10 cellular contexts compared by ENCODE assay signal in genomic region chr11:13135385-13136271, GRCh38.
DNase-seq lines count a peak whose midpoint lies in the region; ATAC-seq, FAIRE-seq and TF ChIP-seq lines count a peak whose summit lies in the region.
"Had no signal": no experiment of that assay in that cellular context is flagged by ENCODE, and none has a peak within 500 bp of the region (broad histone marks: within the 10 kb centered on the region; RNA-seq: fewer than 3 reads in every experiment).

No MANE protein-coding gene starts in this region.

- no peak for ATAC-seq in GM18870 (IDR thresholded peaks at IDR 0.05; ENCODE audit: unreplicated experiment)
- no peak for ATAC-seq in HG02763 (IDR thresholded peaks at IDR 0.05; ENCODE audit: unreplicated experiment)
- ATAC-seq in GM18517 (IDR thresholded peaks at IDR 0.05; ENCODE audit: unreplicated experiment) = no peak

- H3K27me3 ChIP-seq in SK-N-SH (ENCODE audit: insufficient read depth) = no peaks in the 10 kb centered on the region

- no peak overlapping the region for H3K9ac ChIP-seq in SK-N-SH

- H3K4me3 ChIP-seq in SK-N-SH (ENCODE audit: low read depth in 2 of 2, low read length in 1 of 2) = no peak overlapping the region
- H3K4me3 ChIP-seq: lung had no signal

- 47% methylated on average over 3 of the region's 3 CpGs for WGBS in SK-N-SH (ENCODE audit: low lambda C conversion rate)

- peak overlapping the region; percentile 23; the same call in 1 of the 2 replicates for H2AFZ ChIP-seq in SK-N-SH (ENCODE audit: low read depth)

- H3K79me2 ChIP-seq in SK-N-SH (ENCODE audit: insufficient read depth) = no peaks in the 10 kb centered on the region

- POLR2A ChIA-PET in SK-N-SH (lab: Yijun Ruan, JAX) = no interaction called here

- peak overlapping the region; percentile 19; the same call in 1 of the 2 replicates for H3K4me2 ChIP-seq in SK-N-SH

- peak; percentile 85 for DNase-seq in NCI-H748 (lab: John Stamatoyannopoulos, UW; ENCODE audit: unreplicated experiment)
- DNase-seq in NCI-H748 treated with DMSO at 0.1 percent for 48 hours (lab: John Stamatoyannopoulos, UW) = no peak
- no peak for DNase-seq in SK-N-SH
- peak; percentile 97 for DNase-seq in globus pallidus (ENCODE audit: low spot score)
- DNase-seq in urothelium cell line (ENCODE audit: low spot score) = peak; percentile 69
- DNase-seq: aorta had no signal

- H3K9me2 ChIP-seq in SK-N-SH = no peaks in the 10 kb centered on the region

- TF ChIP-seq CTCF in SK-N-SH (IDR thresholded peaks at IDR 0.05) = no peak

- TF ChIP-seq RAD21 in SK-N-SH (IDR thresholded peaks at IDR 0.05; ENCODE audit: low read length) = no peak

- no peaks in the 10 kb centered on the region for H3K36me3 ChIP-seq in SK-N-SH (replicated peaks in 1 of 2; ENCODE audit: control insufficient read depth in 1 of 2, insufficient read depth in 2 of 2, low read length in 1 of 2)

- no peaks in the 10 kb centered on the region for H3F3A ChIP-seq in SK-N-SH (replicated peaks; ENCODE audit: insufficient read depth)

- H3K27ac ChIP-seq in SK-N-SH (ENCODE audit: low read depth in 2 of 2, low read length in 1 of 2) = peak overlapping the region in 1 of 2 experiments; percentile 29; a peak in 2 of 4 replicates

- no peaks in the 10 kb centered on the region for H3K9me3 ChIP-seq in SK-N-SH

- peaks cover 0 to 7% of the 10 kb centered on the region in 2 experiments; a peak in 2 of 4 replicates for H3K4me1 ChIP-seq in SK-N-SH (ENCODE audit: control insufficient read depth in 1 of 2, insufficient read depth in 2 of 2, low read depth in 1 of 2, low read length in 1 of 2)

- FAIRE-seq in urothelium cell line (lab: Jason Lieb, UNC) = no peak

- no peak for TF ChIP-seq EP300 in SK-N-SH (IDR thresholded peaks at IDR 0.05; ENCODE audit: borderline replicate concordance in 1 of 2, low read depth in 1 of 2, low read length in 1 of 2)

- H4K20me1 ChIP-seq in SK-N-SH (ENCODE audit: insufficient read depth) = no peaks in the 10 kb centered on the region

- CTCF ChIA-PET in SK-N-SH (lab: Yijun Ruan, JAX) = interaction anchor here (1.1 to 1.7 kb wide), 3 partner anchors 10 to 172 kb away, joined by 3 to 4 read pairs (median 3); no protein-coding TSS in a partner anchor

TF ChIP-seq in SK-N-SH, 30 proteins besides CTCF, POLR2A, EP300 and RAD21:
- TF ChIP-seq JUND (IDR thresholded peaks at IDR 0.05) = 0 out of 2 replicates have a peak, but pooled peaks have one; percentile 7
- TF ChIP-seq RFX5 (IDR thresholded peaks at IDR 0.05; ENCODE audit: low read length) = no peak
- peak; percentile 28; the same call in 1 of the 2 replicates for TF ChIP-seq NFIC (IDR thresholded peaks at IDR 0.05; ENCODE audit: borderline replicate concordance)
- TF ChIP-seq TEAD4 (IDR thresholded peaks at IDR 0.05; ENCODE audit: borderline replicate concordance, insufficient read depth) = peak; percentile 58; the same call in 1 of the 2 replicates
- TF ChIP-seq, protein P1, sequence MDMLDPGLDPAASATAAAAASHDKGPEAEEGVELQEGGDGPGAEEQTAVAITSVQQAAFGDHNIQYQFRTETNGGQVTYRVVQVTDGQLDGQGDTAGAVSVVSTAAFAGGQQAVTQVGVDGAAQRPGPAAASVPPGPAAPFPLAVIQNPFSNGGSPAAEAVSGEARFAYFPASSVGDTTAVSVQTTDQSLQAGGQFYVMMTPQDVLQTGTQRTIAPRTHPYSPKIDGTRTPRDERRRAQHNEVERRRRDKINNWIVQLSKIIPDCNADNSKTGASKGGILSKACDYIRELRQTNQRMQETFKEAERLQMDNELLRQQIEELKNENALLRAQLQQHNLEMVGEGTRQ (IDR thresholded peaks at IDR 0.05; ENCODE audit: borderline replicate concordance, low read depth, low read length) = no peak
- peak; percentile 55 for TF ChIP-seq TCF12 (IDR thresholded peaks at IDR 0.05)
- TF ChIP-seq, protein P2, sequence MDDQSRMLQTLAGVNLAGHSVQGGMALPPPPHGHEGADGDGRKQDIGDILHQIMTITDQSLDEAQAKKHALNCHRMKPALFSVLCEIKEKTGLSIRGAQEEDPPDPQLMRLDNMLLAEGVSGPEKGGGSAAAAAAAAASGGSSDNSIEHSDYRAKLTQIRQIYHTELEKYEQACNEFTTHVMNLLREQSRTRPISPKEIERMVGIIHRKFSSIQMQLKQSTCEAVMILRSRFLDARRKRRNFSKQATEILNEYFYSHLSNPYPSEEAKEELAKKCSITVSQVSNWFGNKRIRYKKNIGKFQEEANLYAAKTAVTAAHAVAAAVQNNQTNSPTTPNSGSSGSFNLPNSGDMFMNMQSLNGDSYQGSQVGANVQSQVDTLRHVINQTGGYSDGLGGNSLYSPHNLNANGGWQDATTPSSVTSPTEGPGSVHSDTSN (IDR thresholded peaks at IDR 0.05) = peak; percentile 29; the same call in 1 of the 2 replicates
TF ChIP-seq in SK-N-SH: peak in this region for 5.

Comparison
In these comparisons a context has a peak if more than half of its experiments do, and no peak if none do; other contexts are left out.
1. DNase-seq: peak in NCI-H748 (single experiment), globus pallidus (single experiment) and urothelium cell line (single experiment); none in NCI-H748 treated with DMSO at 0.1 percent for 48 hours (single experiment) and SK-N-SH (single experiment).